2 cellular contexts compared by ENCODE assay signal in the genomic region with DNA sequence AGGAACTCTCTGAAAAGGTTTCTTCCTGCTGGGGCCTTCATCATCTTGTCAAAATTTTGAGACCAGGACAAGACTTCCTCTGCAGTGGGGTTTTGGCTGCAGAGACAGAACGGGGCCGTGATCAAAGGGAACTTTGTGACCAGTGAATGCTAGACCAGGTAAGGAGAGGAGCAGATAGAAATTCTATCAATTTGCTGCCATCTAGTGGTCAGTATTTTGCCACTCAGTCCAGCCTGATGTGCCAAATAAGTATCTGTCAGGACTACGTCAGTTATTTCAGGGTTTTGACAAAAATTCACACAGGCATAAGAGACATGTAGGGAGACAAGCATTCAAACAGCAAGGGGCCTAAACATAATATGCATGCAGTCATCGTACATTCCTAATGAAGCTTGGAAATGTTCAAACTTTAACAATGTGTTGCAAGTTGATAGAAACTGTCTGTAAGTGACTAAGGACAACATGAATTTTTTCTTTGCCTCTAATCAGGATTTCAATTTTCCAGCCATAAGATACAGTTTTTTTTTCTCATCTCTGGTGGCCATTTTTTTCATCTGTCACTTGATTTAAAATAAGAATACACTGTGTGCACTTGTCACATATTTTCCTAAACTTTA.
TF ChIP-seq lines count a peak whose summit lies in the region.

No MANE protein-coding gene starts in this region.

TF ChIP-seq in GM23338, 12 proteins besides CTCF, POLR2A, EP300 and RAD21 (continued from another document):
- TF ChIP-seq JUNB (IDR thresholded peaks at IDR 0.05; ENCODE audit: unreplicated experiment) = no peak
- TF ChIP-seq EZH2phosphoT487 (IDR thresholded peaks at IDR 0.05; ENCODE audit: unreplicated experiment) = no peak
- TF ChIP-seq, protein P1, sequence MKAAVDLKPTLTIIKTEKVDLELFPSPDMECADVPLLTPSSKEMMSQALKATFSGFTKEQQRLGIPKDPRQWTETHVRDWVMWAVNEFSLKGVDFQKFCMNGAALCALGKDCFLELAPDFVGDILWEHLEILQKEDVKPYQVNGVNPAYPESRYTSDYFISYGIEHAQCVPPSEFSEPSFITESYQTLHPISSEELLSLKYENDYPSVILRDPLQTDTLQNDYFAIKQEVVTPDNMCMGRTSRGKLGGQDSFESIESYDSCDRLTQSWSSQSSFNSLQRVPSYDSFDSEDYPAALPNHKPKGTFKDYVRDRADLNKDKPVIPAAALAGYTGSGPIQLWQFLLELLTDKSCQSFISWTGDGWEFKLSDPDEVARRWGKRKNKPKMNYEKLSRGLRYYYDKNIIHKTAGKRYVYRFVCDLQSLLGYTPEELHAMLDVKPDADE (IDR thresholded peaks at IDR 0.05) = no peak
- no peak for TF ChIP-seq NANOG (IDR thresholded peaks at IDR 0.05; ENCODE audit: borderline replicate concordance)
- TF ChIP-seq, protein P2, sequence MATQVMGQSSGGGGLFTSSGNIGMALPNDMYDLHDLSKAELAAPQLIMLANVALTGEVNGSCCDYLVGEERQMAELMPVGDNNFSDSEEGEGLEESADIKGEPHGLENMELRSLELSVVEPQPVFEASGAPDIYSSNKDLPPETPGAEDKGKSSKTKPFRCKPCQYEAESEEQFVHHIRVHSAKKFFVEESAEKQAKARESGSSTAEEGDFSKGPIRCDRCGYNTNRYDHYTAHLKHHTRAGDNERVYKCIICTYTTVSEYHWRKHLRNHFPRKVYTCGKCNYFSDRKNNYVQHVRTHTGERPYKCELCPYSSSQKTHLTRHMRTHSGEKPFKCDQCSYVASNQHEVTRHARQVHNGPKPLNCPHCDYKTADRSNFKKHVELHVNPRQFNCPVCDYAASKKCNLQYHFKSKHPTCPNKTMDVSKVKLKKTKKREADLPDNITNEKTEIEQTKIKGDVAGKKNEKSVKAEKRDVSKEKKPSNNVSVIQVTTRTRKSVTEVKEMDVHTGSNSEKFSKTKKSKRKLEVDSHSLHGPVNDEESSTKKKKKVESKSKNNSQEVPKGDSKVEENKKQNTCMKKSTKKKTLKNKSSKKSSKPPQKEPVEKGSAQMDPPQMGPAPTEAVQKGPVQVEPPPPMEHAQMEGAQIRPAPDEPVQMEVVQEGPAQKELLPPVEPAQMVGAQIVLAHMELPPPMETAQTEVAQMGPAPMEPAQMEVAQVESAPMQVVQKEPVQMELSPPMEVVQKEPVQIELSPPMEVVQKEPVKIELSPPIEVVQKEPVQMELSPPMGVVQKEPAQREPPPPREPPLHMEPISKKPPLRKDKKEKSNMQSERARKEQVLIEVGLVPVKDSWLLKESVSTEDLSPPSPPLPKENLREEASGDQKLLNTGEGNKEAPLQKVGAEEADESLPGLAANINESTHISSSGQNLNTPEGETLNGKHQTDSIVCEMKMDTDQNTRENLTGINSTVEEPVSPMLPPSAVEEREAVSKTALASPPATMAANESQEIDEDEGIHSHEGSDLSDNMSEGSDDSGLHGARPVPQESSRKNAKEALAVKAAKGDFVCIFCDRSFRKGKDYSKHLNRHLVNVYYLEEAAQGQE (IDR thresholded peaks at IDR 0.05; ENCODE audit: unreplicated experiment) = no peak
- TF ChIP-seq, protein P3, sequence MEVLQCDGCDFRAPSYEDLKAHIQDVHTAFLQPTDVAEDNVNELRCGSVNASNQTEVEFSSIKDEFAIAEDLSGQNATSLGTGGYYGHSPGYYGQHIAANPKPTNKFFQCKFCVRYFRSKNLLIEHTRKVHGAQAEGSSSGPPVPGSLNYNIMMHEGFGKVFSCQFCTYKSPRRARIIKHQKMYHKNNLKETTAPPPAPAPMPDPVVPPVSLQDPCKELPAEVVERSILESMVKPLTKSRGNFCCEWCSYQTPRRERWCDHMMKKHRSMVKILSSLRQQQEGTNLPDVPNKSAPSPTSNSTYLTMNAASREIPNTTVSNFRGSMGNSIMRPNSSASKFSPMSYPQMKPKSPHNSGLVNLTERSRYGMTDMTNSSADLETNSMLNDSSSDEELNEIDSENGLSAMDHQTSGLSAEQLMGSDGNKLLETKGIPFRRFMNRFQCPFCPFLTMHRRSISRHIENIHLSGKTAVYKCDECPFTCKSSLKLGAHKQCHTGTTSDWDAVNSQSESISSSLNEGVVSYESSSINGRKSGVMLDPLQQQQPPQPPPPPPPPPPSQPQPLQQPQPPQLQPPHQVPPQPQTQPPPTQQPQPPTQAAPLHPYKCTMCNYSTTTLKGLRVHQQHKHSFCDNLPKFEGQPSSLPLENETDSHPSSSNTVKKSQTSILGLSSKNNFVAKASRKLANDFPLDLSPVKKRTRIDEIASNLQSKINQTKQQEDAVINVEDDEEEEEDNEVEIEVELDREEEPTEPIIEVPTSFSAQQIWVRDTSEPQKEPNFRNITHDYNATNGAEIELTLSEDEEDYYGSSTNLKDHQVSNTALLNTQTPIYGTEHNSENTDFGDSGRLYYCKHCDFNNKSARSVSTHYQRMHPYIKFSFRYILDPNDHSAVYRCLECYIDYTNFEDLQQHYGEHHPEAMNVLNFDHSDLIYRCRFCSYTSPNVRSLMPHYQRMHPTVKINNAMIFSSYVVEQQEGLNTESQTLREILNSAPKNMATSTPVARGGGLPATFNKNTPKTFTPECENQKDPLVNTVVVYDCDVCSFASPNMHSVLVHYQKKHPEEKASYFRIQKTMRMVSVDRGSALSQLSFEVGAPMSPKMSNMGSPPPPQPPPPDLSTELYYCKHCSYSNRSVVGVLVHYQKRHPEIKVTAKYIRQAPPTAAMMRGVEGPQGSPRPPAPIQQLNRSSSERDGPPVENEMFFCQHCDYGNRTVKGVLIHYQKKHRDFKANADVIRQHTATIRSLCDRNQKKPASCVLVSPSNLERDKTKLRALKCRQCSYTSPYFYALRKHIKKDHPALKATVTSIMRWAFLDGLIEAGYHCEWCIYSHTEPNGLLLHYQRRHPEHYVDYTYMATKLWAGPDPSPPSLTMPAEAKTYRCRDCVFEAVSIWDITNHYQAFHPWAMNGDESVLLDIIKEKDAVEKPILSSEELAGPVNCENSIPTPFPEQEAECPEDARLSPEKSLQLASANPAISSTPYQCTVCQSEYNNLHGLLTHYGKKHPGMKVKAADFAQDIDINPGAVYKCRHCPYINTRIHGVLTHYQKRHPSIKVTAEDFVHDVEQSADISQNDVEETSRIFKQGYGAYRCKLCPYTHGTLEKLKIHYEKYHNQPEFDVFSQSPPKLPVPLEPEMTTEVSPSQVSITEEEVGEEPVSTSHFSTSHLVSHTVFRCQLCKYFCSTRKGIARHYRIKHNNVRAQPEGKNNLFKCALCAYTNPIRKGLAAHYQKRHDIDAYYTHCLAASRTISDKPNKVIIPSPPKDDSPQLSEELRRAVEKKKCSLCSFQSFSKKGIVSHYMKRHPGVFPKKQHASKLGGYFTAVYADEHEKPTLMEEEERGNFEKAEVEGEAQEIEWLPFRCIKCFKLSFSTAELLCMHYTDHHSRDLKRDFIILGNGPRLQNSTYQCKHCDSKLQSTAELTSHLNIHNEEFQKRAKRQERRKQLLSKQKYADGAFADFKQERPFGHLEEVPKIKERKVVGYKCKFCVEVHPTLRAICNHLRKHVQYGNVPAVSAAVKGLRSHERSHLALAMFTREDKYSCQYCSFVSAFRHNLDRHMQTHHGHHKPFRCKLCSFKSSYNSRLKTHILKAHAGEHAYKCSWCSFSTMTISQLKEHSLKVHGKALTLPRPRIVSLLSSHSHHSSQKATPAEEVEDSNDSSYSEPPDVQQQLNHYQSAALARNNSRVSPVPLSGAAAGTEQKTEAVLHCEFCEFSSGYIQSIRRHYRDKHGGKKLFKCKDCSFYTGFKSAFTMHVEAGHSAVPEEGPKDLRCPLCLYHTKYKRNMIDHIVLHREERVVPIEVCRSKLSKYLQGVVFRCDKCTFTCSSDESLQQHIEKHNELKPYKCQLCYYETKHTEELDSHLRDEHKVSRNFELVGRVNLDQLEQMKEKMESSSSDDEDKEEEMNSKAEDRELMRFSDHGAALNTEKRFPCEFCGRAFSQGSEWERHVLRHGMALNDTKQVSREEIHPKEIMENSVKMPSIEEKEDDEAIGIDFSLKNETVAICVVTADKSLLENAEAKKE (CRISPR knock-in tag; IDR thresholded peaks at IDR 0.05) = no peak

TF ChIP-seq in IMR-90, 13 proteins besides CTCF, POLR2A, EP300 and RAD21 (continued from another document):
- TF ChIP-seq, protein P4, sequence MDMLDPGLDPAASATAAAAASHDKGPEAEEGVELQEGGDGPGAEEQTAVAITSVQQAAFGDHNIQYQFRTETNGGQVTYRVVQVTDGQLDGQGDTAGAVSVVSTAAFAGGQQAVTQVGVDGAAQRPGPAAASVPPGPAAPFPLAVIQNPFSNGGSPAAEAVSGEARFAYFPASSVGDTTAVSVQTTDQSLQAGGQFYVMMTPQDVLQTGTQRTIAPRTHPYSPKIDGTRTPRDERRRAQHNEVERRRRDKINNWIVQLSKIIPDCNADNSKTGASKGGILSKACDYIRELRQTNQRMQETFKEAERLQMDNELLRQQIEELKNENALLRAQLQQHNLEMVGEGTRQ (IDR thresholded peaks at IDR 0.05; ENCODE audit: low read depth, low read length) = no peak
- TF ChIP-seq CHD1 (IDR thresholded peaks at IDR 0.05; ENCODE audit: low read depth, low read length) = no peak
- no peak for TF ChIP-seq FOS (IDR thresholded peaks at IDR 0.05; ENCODE audit: low read depth, low read length)
- TF ChIP-seq MAZ (IDR thresholded peaks at IDR 0.05; ENCODE audit: borderline replicate concordance, low read depth, low read length) = no peak
